ENCODE assay signal across 8 cellular contexts in the genomic region with DNA sequence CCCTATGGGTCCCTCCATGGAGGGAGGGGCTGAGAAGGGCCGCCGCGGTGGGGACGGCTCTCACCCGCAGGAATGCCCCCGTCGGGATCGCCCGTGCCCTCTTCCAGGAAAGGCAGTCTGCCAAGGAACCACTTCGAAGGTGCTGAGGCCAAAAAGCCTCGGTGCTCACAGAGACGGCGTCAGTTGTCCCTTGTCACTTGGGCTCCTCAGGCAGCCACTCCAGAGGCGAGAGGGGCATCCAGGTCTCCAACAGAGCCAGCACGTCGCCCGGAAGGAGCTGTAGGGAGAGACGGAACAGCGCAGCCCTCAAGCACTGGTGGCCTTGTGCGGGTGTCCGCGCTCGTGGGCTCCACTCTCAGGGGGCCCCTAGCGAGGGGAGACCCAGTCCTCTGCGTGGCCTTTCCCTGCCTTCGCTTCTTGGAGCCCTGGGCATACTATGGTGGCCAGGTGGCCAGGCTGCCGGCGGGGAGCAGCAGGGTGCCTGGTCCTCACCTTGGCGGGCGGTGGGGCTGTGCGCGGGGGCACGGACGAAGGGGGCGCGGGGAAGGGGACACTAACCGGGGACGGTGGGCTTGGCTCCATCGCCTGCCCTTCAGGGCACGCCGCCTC. TPM values are rescaled to one million over a fixed set of nuclear protein-coding genes. Genes with fewer than 3 reads are reported as not detected.
A peak's percentile ranks its signal among the peaks of the same experiment; 100 is the strongest.
DNase-seq lines count a peak whose midpoint lies in the region; ATAC-seq lines count a peak whose summit lies in the region.

No MANE protein-coding gene starts in this region.

- H3K9me3 ChIP-seq in skeletal muscle tissue (ENCODE audit: control insufficient read depth in 3 of 3, low read length in 3 of 3) = no peaks in the 10 kb centered on the region

- H3K27ac ChIP-seq in skeletal muscle tissue (ENCODE audit: low read depth, low read length) = peak overlapping the region; percentile 30

- intact Hi-C loops in left ventricle myocardium superior (cut with micrococcal nuclease) = no loop called here

- H3K27me3 ChIP-seq in skeletal muscle tissue (ENCODE audit: control insufficient read depth in 3 of 3, insufficient read depth in 3 of 3, low read length in 3 of 3) = peaks cover 3 to 23% (median 14%) of the 10 kb centered on the region in 3 donors

- no peaks in the 10 kb centered on the region for H3K36me3 ChIP-seq in skeletal muscle tissue (ENCODE audit: control insufficient read depth in 3 of 3, insufficient read depth in 3 of 3, low read length in 3 of 3)

- ATAC-seq in HG02981 (IDR thresholded peaks at IDR 0.05; ENCODE audit: unreplicated experiment) (peak; percentile 1), left ventricle myocardium superior (peak; percentile 34), GM18873 (IDR thresholded peaks at IDR 0.05; ENCODE audit: low FRiP score, unreplicated experiment) (no peak)

- H3K4me1 ChIP-seq in skeletal muscle tissue (ENCODE audit: control insufficient read depth in 3 of 3, insufficient read depth in 3 of 3, low read length in 3 of 3) = peaks cover 10 to 13% (median 12%) of the 10 kb centered on the region in 3 donors

- peak overlapping the region; percentile 66 to 78 (median 69) for H3K4me3 ChIP-seq in skeletal muscle tissue (ENCODE audit: low read length in 3 of 3)

- peak; percentile 23 for DNase-seq in NCI-H1092 (lab: John Stamatoyannopoulos, UW)
- DNase-seq in NCI-H1092 treated with DMSO at 0.1 percent for 48 hours (lab: John Stamatoyannopoulos, UW) = no peak
- peak; percentile 66 for DNase-seq in activated CD8-positive, alpha-beta memory T cell treated with anti-CD3 and anti-CD28 coated beads, Interleukin-2, amount 50 U/mL, for 48 hours
- peak; percentile 38 for DNase-seq in left ventricle myocardium superior
- no peak for DNase-seq in kidney glomerular epithelial cell (lab: John Stamatoyannopoulos, UW)

- peak overlapping the region; percentile 69 to 73 (median 69) for H3K9ac ChIP-seq in skeletal muscle tissue (ENCODE audit: low read depth in 1 of 3, low read length in 3 of 3)

RNA-seq across cellular contexts. Expression of a gene that starts 1.0 kb away (rescaled TPM):
- total RNA-seq in left ventricle myocardium superior = 8.4 TPM
- total RNA-seq in skeletal muscle tissue = 0.52 TPM

RNA-seq across cellular contexts. Expression of a gene that starts 26.1 kb away (rescaled TPM):
- 0.20 TPM for total RNA-seq in left ventricle myocardium superior
- total RNA-seq in skeletal muscle tissue = not detected

RNA-seq across cellular contexts. Expression of a gene that starts 59.4 kb away (rescaled TPM):
- total RNA-seq in left ventricle myocardium superior (not detected), skeletal muscle tissue (not detected)

RNA-seq across cellular contexts. Expression of a gene that starts 59.5 kb away (rescaled TPM):
- total RNA-seq in left ventricle myocardium superior = 13.9 TPM
- 8.9 TPM for total RNA-seq in skeletal muscle tissue

Comparison
In these comparisons a context has a peak if more than half of its experiments do, and no peak if none do; other contexts are left out.
1. DNase-seq: peak in NCI-H1092 (single experiment), activated CD8-positive, alpha-beta memory T cell treated with anti-CD3 and anti-CD28 coated beads, Interleukin-2, amount 50 U/mL, for 48 hours (single experiment) and left ventricle myocardium superior (single experiment); none in NCI-H1092 treated with DMSO at 0.1 percent for 48 hours (single experiment) and kidney glomerular epithelial cell (single experiment).